8 cellular contexts compared by ENCODE assay signal in genomic region chr13:52450793-52451116, GRCh38. TPM values are rescaled to one million over a fixed set of nuclear protein-coding genes. Genes with fewer than 3 reads are reported as not detected.
A peak's percentile ranks its signal among the peaks of the same experiment; 100 is the strongest.
DNase-seq lines count a peak whose midpoint lies in the region; ATAC-seq and TF ChIP-seq lines count a peak whose summit lies in the region.

No MANE protein-coding gene starts in this region.

- H3K27ac ChIP-seq in GM23338 (ENCODE audit: low read depth): no peak overlapping the region
- H3K27ac ChIP-seq in fibroblast of lung (ENCODE audit: insufficient read depth, low read length): no peak overlapping the region
- peak overlapping the region; percentile 85 to 97 (median 91) for H3K27ac ChIP-seq in gastrocnemius medialis

- H3K9me3 Mint-ChIP-seq in GM23338 (no peaks in the 10 kb centered on the region), T-cell (no peaks in the 10 kb centered on the region)

- no peak overlapping the region for H3K9ac ChIP-seq in fibroblast of lung (ENCODE audit: insufficient read depth, low read length)

- intact Hi-C loops in gastrocnemius medialis (cut with DNase I; ENCODE audit: low total_unique reads): loop anchor here (1.0 to 10.0 kb wide), 6 partner anchors 202 to 996 kb away; partner anchors contain the start of genes ALG11, ATP7B, DHRS12 and INTS6

- H3K27me3 ChIP-seq in GM23338 (ENCODE audit: insufficient read depth) (no peaks in the 10 kb centered on the region), fibroblast of lung (ENCODE audit: control insufficient read depth, insufficient read depth, low read length) (no peaks in the 10 kb centered on the region), gastrocnemius medialis (no peaks in the 10 kb centered on the region)

- peak overlapping the region; percentile 74 for H3K4me3 ChIP-seq in GM23338
- peak overlapping the region; percentile 20 to 46 (median 28) for H3K4me3 ChIP-seq in fibroblast of lung (replicated peaks in 1 of 4; ENCODE audit: control extremely low read depth in 1 of 4, insufficient read depth in 1 of 4, low read depth in 3 of 4, low read length in 4 of 4)
- peak overlapping the region in 3 of 4 donors; percentile 26 to 88 (median 69) for H3K4me3 ChIP-seq in gastrocnemius medialis

- H3K9me2 ChIP-seq in GM23338 (ENCODE audit: insufficient read depth): no peaks in the 10 kb centered on the region

- DNase-seq in GM23338 (ENCODE audit: low spot score): no peak
- DNase-seq in T-cell: no peak
- no peak for DNase-seq in fibroblast of lung (ENCODE audit: low read depth in 2 of 2)
- no peak for DNase-seq in gastrocnemius medialis
- DNase-seq in NOMO-1 (lab: John Stamatoyannopoulos, UW; ENCODE audit: unreplicated experiment in 2 of 2): no peak
- no peak for DNase-seq in GF-D8 (lab: John Stamatoyannopoulos, UW)
- no peak for DNase-seq in T-helper 9 cell

- POLR2A ChIA-PET in T-cell (lab: Charles Lee): no interaction called here

- H3K36me3 ChIP-seq in GM23338 (ENCODE audit: insufficient read depth) (no peaks in the 10 kb centered on the region), fibroblast of lung (ENCODE audit: control insufficient read depth, insufficient read depth, low read length) (no peaks in the 10 kb centered on the region), gastrocnemius medialis (no peaks in the 10 kb centered on the region)

- no peaks in the 10 kb centered on the region for H3F3A ChIP-seq in GM23338 (replicated peaks; ENCODE audit: low read depth)

- ATAC-seq in GM23338 (no peak), T-cell (replicated peaks in 1 of 4) (no peak), gastrocnemius medialis (no peak), GM21737 (IDR thresholded peaks at IDR 0.05; ENCODE audit: unreplicated experiment) (no peak)

- peak overlapping the region; percentile 88 for H3K4me3 Mint-ChIP-seq in GM23338
- peak overlapping the region; percentile 83 to 91 (median 89) for H3K4me3 Mint-ChIP-seq in T-cell

- H3K79me2 ChIP-seq in GM23338 (replicated peaks; ENCODE audit: insufficient read depth) (peaks cover 38% of the 10 kb centered on the region), fibroblast of lung (ENCODE audit: control insufficient read depth, insufficient read depth, low read length) (peaks cover 37% of the 10 kb centered on the region)

- H3K36me3 Mint-ChIP-seq in GM23338 (ENCODE audit: low read depth) (no peaks in the 10 kb centered on the region), T-cell (no peaks in the 10 kb centered on the region)

- TF ChIP-seq CTCF in GM23338 (conservative IDR thresholded peaks at IDR 0.05; ENCODE audit: low read depth in 2 of 2) (no peak), fibroblast of lung (conservative IDR thresholded peaks at IDR 0.05 in 1 of 2, IDR thresholded peaks at IDR 0.05 in 1 of 2; ENCODE audit: low read depth in 1 of 2, low read length in 2 of 2) (no peak), gastrocnemius medialis (IDR thresholded peaks at IDR 0.05 in 4 of 5, conservative IDR thresholded peaks at IDR 0.05 in 1 of 5) (peak in 1 of 5 experiments; percentile 15)

- H3K27ac Mint-ChIP-seq in GM23338: no peak overlapping the region
- H3K27ac Mint-ChIP-seq in T-cell: peak overlapping the region; percentile 71 to 81

- H3K4me1 Mint-ChIP-seq in GM23338 (peaks cover 12% of the 10 kb centered on the region), T-cell (peaks cover 45 to 49% (median 46%) of the 10 kb centered on the region in 3 donors)

- H3K4me2 ChIP-seq in GM23338: peak overlapping the region; percentile 76
- H3K4me2 ChIP-seq in fibroblast of lung (ENCODE audit: extremely low read depth, insufficient read depth, low read length): peak overlapping the region; percentile 83

- peaks cover 7% of the 10 kb centered on the region for H3K27me3 Mint-ChIP-seq in GM23338 (ENCODE audit: insufficient read depth, low read depth, poor library complexity)
- H3K27me3 Mint-ChIP-seq in T-cell: no peaks in the 10 kb centered on the region

- H4K20me1 ChIP-seq in GM23338 (replicated peaks; ENCODE audit: insufficient read depth) (peaks cover 15% of the 10 kb centered on the region; the same call in 1 of the 2 replicates), fibroblast of lung (ENCODE audit: control insufficient read depth, extremely low read depth, insufficient read depth, low read length) (no peaks in the 10 kb centered on the region)

- TF ChIP-seq POLR2A in gastrocnemius medialis (IDR thresholded peaks at IDR 0.05): no peak

- in situ Hi-C loops in gastrocnemius medialis (cut with MboI; ENCODE audit: low sequenced_read_pairs in 4 of 4): loop anchor here in 2 of 4 donors (10.0 to 25.0 kb wide), 3 partner anchors 212 to 636 kb away; partner anchors contain the start of genes ALG11 (in 2 of the 2), ATP7B (in 2 of the 2), UTP14C (in 2 of the 2) and SUGT1 (in 1 of the 2)

- H2AFZ ChIP-seq in GM23338: no peak overlapping the region
- H2AFZ ChIP-seq in fibroblast of lung (ENCODE audit: low read length): peak overlapping the region; percentile 64

- H3K4me1 ChIP-seq in GM23338 (ENCODE audit: insufficient read depth): peaks cover 11% of the 10 kb centered on the region; the same call in 1 of the 2 replicates
- peaks cover 6% of the 10 kb centered on the region for H3K4me1 ChIP-seq in fibroblast of lung (ENCODE audit: control insufficient read depth, extremely low read depth, insufficient read depth, low read length)
- peaks cover 25 to 28% of the 10 kb centered on the region in 2 donors for H3K4me1 ChIP-seq in gastrocnemius medialis

- H3K9me3 ChIP-seq in fibroblast of lung (ENCODE audit: control insufficient read depth, insufficient read depth, low read depth, low read length) (no peaks in the 10 kb centered on the region), gastrocnemius medialis (no peaks in the 10 kb centered on the region)

- CTCF ChIA-PET in T-cell (lab: Charles Lee): interaction anchor here (0.5 to 1.5 kb wide), 14 partner anchors 9 to 450 kb away, joined by 3 to 7 read pairs (median 3); partner anchors contain the start of genes ALG11 (in 1 of the 2) and SUGT1 (in 1 of the 2)

TF ChIP-seq in GM23338, 12 proteins besides CTCF, POLR2A, EP300 and RAD21 (continues in another document):
- TF ChIP-seq POLR2AphosphoS5 (IDR thresholded peaks at IDR 0.05; ENCODE audit: low read depth) (no peak), STAT1 (IDR thresholded peaks at IDR 0.05; ENCODE audit: unreplicated experiment) (no peak), ETS1 (IDR thresholded peaks at IDR 0.05) (no peak), NANOG (IDR thresholded peaks at IDR 0.05; ENCODE audit: borderline replicate concordance) (no peak), EZH2 (IDR thresholded peaks at IDR 0.05; ENCODE audit: low read depth, unreplicated experiment) (no peak)

RNA-seq across cellular contexts. Expression of gene VPS36, which starts 0.3 kb away (rescaled TPM):
- total RNA-seq in GM23338 (2014; rRNA removed; shearing (Covaris generic)): 33.8 and 36.2 TPM in 2 replicates
- polyA plus RNA-seq in GM23338 (2016; fragmentation: Nextera tagmentation; extraction: Ambion mirVana): 25.7 and 28.9 TPM in 2 replicates
- 10 to 100 TPM; 43.3 to 53.7 (median 49.2) TPM for total RNA-seq in T-cell
- total RNA-seq in fibroblast of lung: 22.6 and 28.2 TPM in 2 replicates
- 15.8 and 16.2 TPM in 2 replicates for polyA plus RNA-seq in fibroblast of lung
- polyA plus RNA-seq in fibroblast of lung (2012): 12.9 and 13.9 TPM in 2 replicates
- 3.9 and 7.8 TPM in 2 replicates for polyA minus RNA-seq in fibroblast of lung (ENCODE audit: low replicate concordance)
- 10 to 100 TPM; 27.1 to 55.7 (median 45.2) TPM for total RNA-seq in gastrocnemius medialis

RNA-seq across cellular contexts. Expression of gene CKAP2, which starts 4.5 kb away (rescaled TPM):
- 48.0 and 48.8 TPM in 2 replicates for total RNA-seq in GM23338 (2014; rRNA removed; shearing (Covaris generic))
- polyA plus RNA-seq in GM23338 (2016; fragmentation: Nextera tagmentation; extraction: Ambion mirVana): 80.4 and 103 TPM in 2 replicates
- total RNA-seq in T-cell: 10 to 100 TPM in 4 of 5 donors, 1 to 10 TPM in 1; 9.0 to 38.7 (median 12.0) TPM
- 9.5 and 24.8 TPM in 2 replicates for total RNA-seq in fibroblast of lung
- 10.5 and 28.2 TPM in 2 replicates for polyA plus RNA-seq in fibroblast of lung
- 12.8 and 34.0 TPM in 2 replicates for polyA plus RNA-seq in fibroblast of lung (2012)
- polyA minus RNA-seq in fibroblast of lung (ENCODE audit: low replicate concordance): 2.3 and 2.4 TPM in 2 replicates
- 1 to 10 TPM; 3.6 to 5.0 (median 4.9) TPM for total RNA-seq in gastrocnemius medialis

RNA-seq across cellular contexts. Expression of gene THSD1, which starts 44.8 kb away (rescaled TPM):
- total RNA-seq in GM23338 (2014; rRNA removed; shearing (Covaris generic)): 0.69 TPM in 1 of 2 replicates, not detected in the other
- 0.07 TPM in 1 of 2 replicates, not detected in the other for polyA plus RNA-seq in GM23338 (2016; fragmentation: Nextera tagmentation; extraction: Ambion mirVana)
- under 1 TPM; 0.26 to 0.63 (median 0.47) TPM for total RNA-seq in T-cell
- total RNA-seq in fibroblast of lung: 9.1 and 9.8 TPM in 2 replicates
- 5.2 and 10.2 TPM in 2 replicates for polyA plus RNA-seq in fibroblast of lung
- 3.7 and 7.8 TPM in 2 replicates for polyA plus RNA-seq in fibroblast of lung (2012)
- 4.4 and 14.9 TPM in 2 replicates for polyA minus RNA-seq in fibroblast of lung (ENCODE audit: low replicate concordance)
- total RNA-seq in gastrocnemius medialis: 1 to 10 TPM; 3.6 to 4.9 (median 4.5) TPM

Comparison
In these comparisons a context has a peak if more than half of its experiments do, and no peak if none do; other contexts are left out.
1. H3K27ac ChIP-seq: peak in gastrocnemius medialis (4 of 4); none in GM23338 (single experiment) and fibroblast of lung (single experiment).
2. Peak in every context shown above with its lines, with median percentiles within 50 percentile points of each other: H3K4me3 ChIP-seq.